1 cellular context compared by ENCODE assay signal in genomic region chr1:90509225-90510048, GRCh38.
TF ChIP-seq lines count a peak whose summit lies in the region.

No MANE protein-coding gene starts in this region.

TF ChIP-seq in GM12878, 131 proteins besides CTCF, POLR2A, EP300 and RAD21 (continued from another document):
- TF ChIP-seq ZNF592 (IDR thresholded peaks at IDR 0.05) (0 out of 2 replicates have a peak, but pooled peaks have one; percentile 48), ELK1 (IDR thresholded peaks at IDR 0.05; ENCODE audit: low read depth, low read length) (no peak), ZBTB40 (IDR thresholded peaks at IDR 0.05; ENCODE audit: borderline replicate concordance) (no peak), RUNX3 (IDR thresholded peaks at IDR 0.05; ENCODE audit: low read length) (peak; percentile 55), ATF7 (IDR thresholded peaks at IDR 0.05; ENCODE audit: low read depth) (peak; percentile 82), SKIL (IDR thresholded peaks at IDR 0.05; ENCODE audit: low read depth, poor library complexity, severe bottlenecking) (peak; percentile 89), BHLHE40 (IDR thresholded peaks at IDR 0.05; ENCODE audit: borderline replicate concordance in 1 of 2, low read depth in 2 of 2, low read length in 1 of 2) (peak; percentile 39 to 64; a peak in 2 of 4 replicates), IKZF2 (IDR thresholded peaks at IDR 0.05) (peak; percentile 75 to 76; a peak in 2 of 4 replicates), NR2F1 (conservative IDR thresholded peaks at IDR 0.05) (peak; percentile 84), JUNB (IDR thresholded peaks at IDR 0.05) (peak; percentile 41), NRF1 (conservative IDR thresholded peaks at IDR 0.05; ENCODE audit: low read depth, low read length) (no peak), STAT1 (conservative IDR thresholded peaks at IDR 0.05) (no peak), MTA2 (IDR thresholded peaks at IDR 0.05; ENCODE audit: low read depth) (peak; percentile 94), SUPT20H (IDR thresholded peaks at IDR 0.05; ENCODE audit: borderline replicate concordance, control insufficient read depth, low read depth, low read length) (no peak), MLLT1 (IDR thresholded peaks at IDR 0.05) (peak; percentile 65; the same call in 1 of the 2 replicates)
TF ChIP-seq in GM12878: peak in this region for 16.
